In the genomic region with DNA sequence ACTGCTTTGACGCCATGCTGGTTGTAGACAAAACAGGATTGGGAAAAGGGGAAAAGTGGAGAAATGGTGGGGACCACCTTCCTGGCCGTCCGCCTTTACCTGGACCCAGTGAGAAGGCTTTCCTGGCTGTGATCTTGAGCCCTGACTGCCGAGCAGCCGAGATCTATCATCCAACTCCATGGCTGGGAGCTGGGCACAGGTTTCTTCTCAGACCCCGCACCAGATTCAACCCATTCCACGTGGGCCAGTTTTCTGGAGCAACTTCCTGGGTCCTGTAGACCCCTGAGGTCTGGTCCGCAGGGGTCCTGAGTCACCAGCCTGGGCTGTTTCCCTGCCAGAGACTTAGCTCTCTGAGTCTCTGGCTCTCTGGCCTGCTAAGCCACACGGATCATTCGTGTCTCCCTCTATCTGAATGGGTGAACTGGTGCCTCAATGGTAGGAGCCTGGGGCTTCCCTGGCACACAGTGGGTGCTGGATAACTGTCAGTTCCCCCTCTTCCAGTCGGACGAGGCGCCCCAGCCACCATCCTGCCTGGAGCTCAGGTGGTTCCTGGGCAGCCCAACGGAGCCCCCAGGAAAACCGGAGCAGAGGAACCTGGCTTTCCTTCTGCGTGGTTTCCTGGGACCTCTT, we compare ENCODE assay signal across 21 cellular contexts. TPM values are rescaled to one million over a fixed set of nuclear protein-coding genes. Genes with fewer than 3 reads are reported as not detected.
DNase-seq lines count a peak whose midpoint lies in the region; ATAC-seq, FAIRE-seq and TF ChIP-seq lines count a peak whose summit lies in the region.
"Had no signal": no experiment of that assay in that cellular context is flagged by ENCODE, and none has a peak within 500 bp of the region (broad histone marks: within the 10 kb centered on the region; RNA-seq: fewer than 3 reads in every experiment).

No MANE protein-coding gene starts in this region.

- H3F3A ChIP-seq in Loucy (ENCODE audit: low read depth) = no peaks in the 10 kb centered on the region

- intact Hi-C loops in kidney (cut with DNase I) = no loop called here
- intact Hi-C loops in spleen (cut with DNase I; ENCODE audit: low total_unique reads) = no loop called here

- peaks cover 8% of the 10 kb centered on the region for H4K20me1 ChIP-seq in Loucy (ENCODE audit: insufficient read depth, low read length, poor library complexity, severe bottlenecking)

- H2AFZ ChIP-seq in Loucy (ENCODE audit: low read length) = no peak overlapping the region
- H2AFZ ChIP-seq: GM23248 had no signal

- TF ChIP-seq CTCF in Loucy (conservative IDR thresholded peaks at IDR 0.05; ENCODE audit: low read length) = no peak
- TF ChIP-seq CTCF in kidney (IDR thresholded peaks at IDR 0.05; ENCODE audit: borderline replicate concordance, extremely low read depth, insufficient read depth) = no peak
- no peak for TF ChIP-seq CTCF in spleen (IDR thresholded peaks at IDR 0.05 in 8 of 11, conservative IDR thresholded peaks at IDR 0.05 in 3 of 11)

- H3K9me2 ChIP-seq in Loucy (replicated peaks; ENCODE audit: low read depth, low read length) = no peaks in the 10 kb centered on the region
- H3K9me2 ChIP-seq: SK-N-SH had no signal

- no peak for ATAC-seq in GM21528 (IDR thresholded peaks at IDR 0.05; ENCODE audit: low FRiP score, unreplicated experiment)
- ATAC-seq: HCT116, HepG2 had no signal

- DNase-seq in caudate nucleus (lab: John Stamatoyannopoulos, UW) (no peak), kidney (peak; percentile 61), spleen (peak; percentile 52), NCI-H2196 treated with DMSO at 0.1 percent for 48 hours (lab: John Stamatoyannopoulos, UW; ENCODE audit: unreplicated experiment) (no peak)
- no peak for DNase-seq in activated CD4-positive, alpha-beta T cell treated with anti-CD3 and anti-CD28 coated beads, Interleukin-2, amount 50 U/mL, for 48 hours
- DNase-seq: AML-193, GDM1, GM23248, KBM-7, NCI-H1105 treated with DMSO at 0.1 percent for 48 hours, NCI-H1694 treated with DMSO at 0.1 percent for 48 hours, NCI-H510A, NCI-H748 treated with DMSO at 0.1 percent for 48 hours, SHP77 treated with DMSO at 0.1 percent for 48 hours, SK-N-SH had no signal

- H3K4me3 ChIP-seq in Loucy (ENCODE audit: low read length, poor library complexity, severe bottlenecking) = no peak overlapping the region
- H3K4me3 ChIP-seq in kidney (ENCODE audit: low read length in 2 of 2) = no peak overlapping the region
- no peak overlapping the region for H3K4me3 ChIP-seq in spleen
- H3K4me3 ChIP-seq: GM23248 had no signal

- H3K27ac ChIP-seq in caudate nucleus (ENCODE audit: low read depth, low read length) = peak overlapping the region; percentile 11
- no peak overlapping the region for H3K27ac ChIP-seq in kidney (ENCODE audit: low read depth in 2 of 2, low read length in 2 of 2)
- H3K27ac ChIP-seq in spleen = no peak overlapping the region
- H3K27ac ChIP-seq: GM23248 had no signal

- H3K36me3 ChIP-seq in Loucy (ENCODE audit: insufficient read depth, low read length) = no peaks in the 10 kb centered on the region
- no peaks in the 10 kb centered on the region for H3K36me3 ChIP-seq in kidney (ENCODE audit: control insufficient read depth in 1 of 2, insufficient read depth in 2 of 2, low read length in 2 of 2)
- peaks cover 0 to 45% (median 5%) of the 10 kb centered on the region in 6 donors for H3K36me3 ChIP-seq in spleen

- H3K79me2 ChIP-seq in Loucy (ENCODE audit: insufficient read depth, low read length) = peaks cover 62% of the 10 kb centered on the region

- H3K4me1 ChIP-seq in Loucy (ENCODE audit: insufficient read depth, low read length, poor library complexity, severe bottlenecking) (peaks cover 25% of the 10 kb centered on the region), kidney (ENCODE audit: control insufficient read depth in 1 of 2, insufficient read depth in 1 of 2, low read depth in 1 of 2, low read length in 2 of 2) (peaks cover 0 to 6% of the 10 kb centered on the region in 2 donors), spleen (peaks cover 13 to 57% (median 40%) of the 10 kb centered on the region in 6 donors)

- H3K4me2 ChIP-seq in Loucy (ENCODE audit: low read depth, low read length, poor library complexity, severe bottlenecking) = no peak overlapping the region
- H3K4me2 ChIP-seq: SK-N-SH had no signal

- H3K9me3 ChIP-seq in Loucy (ENCODE audit: insufficient read depth, low read depth, low read length) (no peaks in the 10 kb centered on the region), kidney (ENCODE audit: control insufficient read depth in 1 of 2, low read length in 2 of 2) (no peaks in the 10 kb centered on the region), spleen (no peaks in the 10 kb centered on the region)
- H3K9me3 ChIP-seq: Caco-2, SK-N-SH had no signal

- H3K27me3 ChIP-seq in Loucy (ENCODE audit: insufficient read depth, low read length, poor library complexity, severe bottlenecking) (no peaks in the 10 kb centered on the region), spleen (replicated peaks in 1 of 7) (no peaks in the 10 kb centered on the region)

- H3K9ac ChIP-seq in Loucy (ENCODE audit: low read depth, low read length, poor library complexity, severe bottlenecking) (peak overlapping the region; percentile 25), kidney (ENCODE audit: low read length in 2 of 2) (no peak overlapping the region)
- H3K9ac ChIP-seq: GM23248, SK-N-SH had no signal

- TF ChIP-seq POLR2A in spleen (IDR thresholded peaks at IDR 0.05) = no peak

- FAIRE-seq in kidney (lab: Jason Lieb, UNC) = no peak
- FAIRE-seq: HepG2, RCC 7860 had no signal

- WGBS in spleen, 5 donors = 87 to 97% (median 92%) methylated on average over 12 to 16 of the region's 16 CpGs

RNA-seq across cellular contexts. Expression of a gene that starts 4.5 kb away (rescaled TPM):
- total RNA-seq in kidney (16.1 TPM), spleen (10 to 100 TPM in 5 of 7 donors, 1 to 10 TPM in 2; 8.4 to 17.5 (median 10.9) TPM)
- polyA plus RNA-seq in kidney (ENCODE audit: insufficient read depth, low read depth, low replicate concordance) (2.9 TPM), spleen (1 to 10 TPM; 1.2 to 3.4 (median 2.6) TPM)

RNA-seq across cellular contexts. Expression of a gene that starts 48.9 kb away (rescaled TPM):
- total RNA-seq in kidney (28.1 TPM), spleen (100 to 1,000 TPM in 4 of 7 donors, 10 to 100 TPM in 3; 80.3 to 135 (median 109) TPM)
- polyA plus RNA-seq in kidney (ENCODE audit: insufficient read depth, low read depth, low replicate concordance) (19.6 TPM), spleen (10 to 100 TPM; 23.2 to 51.5 (median 23.9) TPM)

Comparison
In these comparisons a context has a peak if more than half of its experiments do, and no peak if none do; other contexts are left out.
1. DNase-seq: peak in kidney (single experiment) and spleen (single experiment); none in caudate nucleus (0 of 61), NCI-H2196 treated with DMSO at 0.1 percent for 48 hours (single experiment) and activated CD4-positive, alpha-beta T cell treated with anti-CD3 and anti-CD28 coated beads, Interleukin-2, amount 50 U/mL, for 48 hours (0 of 2).